Comparison of ENCODE assay signal across 33 cellular contexts in genomic region chr7:68717176-68717575, GRCh38.
"Had no signal": no experiment of that assay in that cellular context is flagged by ENCODE, and none has a peak within 500 bp of the region (broad histone marks: within the 10 kb centered on the region; RNA-seq: fewer than 3 reads in every experiment).

No MANE protein-coding gene starts in this region.

- H3K4me1 ChIP-seq: adrenal gland, ascending aorta, body of pancreas, breast epithelium had no signal

- H3K27ac ChIP-seq: adrenal gland, ascending aorta, body of pancreas, brain microvascular endothelial cell, breast epithelium, cardiac muscle cell had no signal

- H3K36me3 ChIP-seq: adrenal gland, ascending aorta, brain microvascular endothelial cell, breast epithelium, cardiac muscle cell had no signal

- DNase-seq: activated effector memory CD4-positive, alpha-beta T cell treated with anti-CD3 and anti-CD28 coated beads, Interleukin-2, amount 50 U/mL, for 16 hours; activated effector memory CD4-positive, alpha-beta T cell treated with Interleukin-2 at 50 U/mL for 16 hours; activated gamma-delta T cell; activated gamma-delta T cell treated with Interleukin-2 at 50 U/mL for 16 hours; activated naive CD4-positive, alpha-beta T cell; activated naive CD4-positive, alpha-beta T cell treated with anti-CD3 and anti-CD28 coated beads for 36 hours; activated naive CD4-positive, alpha-beta T cell treated with anti-CD3 and anti-CD28 coated beads, Interleukin-2, amount 10 ng/mL, durations not matched to agents 7 days and 5 days; activated naive CD4-positive, alpha-beta T cell treated with anti-CD3 and anti-CD28 coated beads, Interleukin-2, amount 50 U/mL, for 16 hours; activated naive CD4-positive, alpha-beta T cell treated with Interleukin-2 at 50 U/mL for 16 hours; activated naive CD8-positive, alpha-beta T cell treated with anti-CD3 and anti-CD28 coated beads for 36 hours; activated naive CD8-positive, alpha-beta T cell treated with anti-CD3 and anti-CD28 coated beads, Interleukin-2, amount 10 ng/mL, durations not matched to agents 7 days and 5 days; activated naive CD8-positive, alpha-beta T cell treated with anti-CD3 and anti-CD28 coated beads, Interleukin-2, amount 50 U/mL, for 24 hours; activated T-cell treated with anti-CD3 and anti-CD28 coated beads, Interleukin-2, amount 50 U/mL, for 24 hours; activated T-cell treated with anti-CD3 and anti-CD28 coated beads, Interleukin-2, amount 50 U/mL, for 4 hours; activated T-cell treated with anti-CD3 and anti-CD28 coated beads, Interleukin-2, amount 50 U/mL, for 48 hours; activated T-cell treated with anti-CD3 and anti-CD28 coated beads, Interleukin-2, amount 50 U/mL, for 72 hours; adrenal gland; amniotic stem cell; amygdala; anterior cingulate cortex; aorta; body of pancreas; brain microvascular endothelial cell; caudate nucleus; central memory CD4-positive, alpha-beta T cell; cerebellar nuclear complex had no signal

- H3K27me3 ChIP-seq: adrenal gland, ascending aorta, body of pancreas, brain microvascular endothelial cell, breast epithelium, cardiac muscle cell had no signal

- H3K4me3 ChIP-seq: adrenal gland, ascending aorta, body of pancreas, breast epithelium, cardiac muscle cell had no signal

- FAIRE-seq: astrocyte, bronchial epithelial cell had no signal

- H3K9me3 ChIP-seq: adrenal gland, ascending aorta, body of pancreas, breast epithelium had no signal

- ATAC-seq: activated naive CD4-positive, alpha-beta T cell treated with anti-CD3 and anti-CD28 coated beads, Interleukin-2, amount 50 U/mL, for 72 hours; activated naive CD8-positive, alpha-beta T cell treated with anti-CD3 and anti-CD28 coated beads, Interleukin-2, amount 50 U/mL, for 24 hours; activated T-cell treated with anti-CD3 and anti-CD28 coated beads, Interleukin-2, amount 50 U/mL, for 4 hours; activated T-cell treated with anti-CD3 and anti-CD28 coated beads, Interleukin-2, amount 50 U/mL, for 72 hours; activated T-helper 17 cell treated with anti-CD3 and anti-CD28 coated beads, Interleukin-2, amount 50 U/mL, for 72 hours; body of pancreas had no signal
